8 cellular contexts compared by ENCODE assay signal in genomic region chr5:1110930-1111726, GRCh38. TPM values are rescaled to one million over a fixed set of nuclear protein-coding genes. Genes with fewer than 3 reads are reported as not detected.
DNase-seq lines count a peak whose midpoint lies in the region; ATAC-seq, FAIRE-seq and TF ChIP-seq lines count a peak whose summit lies in the region.

No MANE protein-coding gene starts in this region.

- H4K20me1 ChIP-seq in K562 (replicated peaks; ENCODE audit: control insufficient read depth, insufficient read depth, low read length) = peaks cover 10% of the 10 kb centered on the region

- peak overlapping the region; percentile 93 to 97 for H3K4me3 Mint-ChIP-seq in stimulated activated naive B cell treated with anti-CD40 and anti-IgM and Interleukin-4, amounts not matched to agents 10 μg/mL and 1 μg/mL and 100 μg/mL, for 72 hours

- intact Hi-C loops in K562 (cut with micrococcal nuclease) = no loop called here

- H3K9ac ChIP-seq in ES-I3 (ENCODE audit: low read depth, low read length) = peak overlapping the region; percentile 73
- H3K9ac ChIP-seq in K562 (ENCODE audit: insufficient read depth in 1 of 2, low read depth in 2 of 2, low read length in 2 of 2) = peak overlapping the region; percentile 37 to 88; a peak in 3 of 4 replicates

- ATAC-seq in GM21619 (IDR thresholded peaks at IDR 0.05; ENCODE audit: unreplicated experiment) (peak; percentile 26), K562 (peak; percentile 10)
- ATAC-seq in stimulated activated naive B cell treated with anti-CD40 and anti-IgM and Interleukin-4, amounts not matched to agents 10 μg/mL and 1 μg/mL and 100 μg/mL, for 72 hours (replicated peaks) = peak; percentile 19 to 24

- 17% methylated on average over 42 of the region's 54 CpGs for WGBS in K562 (ENCODE audit: insufficient coverage, low coverage, missing lambda C conversion rate)

- no TSS peak for BruUV-seq in K562 (replicated peaks; lab: Mats Ljungman, UMichigan)

- in situ Hi-C loops in K562 (cut with MboI) = no loop called here

- H3K9me3 ChIP-seq in ES-I3 (ENCODE audit: control insufficient read depth, insufficient read depth, low read length) = no peaks in the 10 kb centered on the region
- no peaks in the 10 kb centered on the region for H3K9me3 ChIP-seq in K562 (replicated peaks; ENCODE audit: control insufficient read depth, insufficient read depth, low read depth, low read length)

- FAIRE-seq in K562 (lab: Jason Lieb, UNC) = no peak

- peak overlapping the region; percentile 93 for H3K27ac Mint-ChIP-seq in stimulated activated naive B cell treated with anti-CD40 and anti-IgM and Interleukin-4, amounts not matched to agents 10 μg/mL and 1 μg/mL and 100 μg/mL, for 72 hours

- 0 out of 2 replicates have a peak overlapping the region, but pooled peaks have one; percentile 66 for H2AFZ ChIP-seq in K562 (ENCODE audit: low read depth, low read length)

- H3K9me1 ChIP-seq in K562 (ENCODE audit: control insufficient read depth, insufficient read depth, low read length) = no peaks in the 10 kb centered on the region

- H3K36me3 ChIP-seq in ES-I3 (ENCODE audit: insufficient read depth, low read length) (no peaks in the 10 kb centered on the region), K562 (ENCODE audit: control insufficient read depth, insufficient read depth, low read length) (no peaks in the 10 kb centered on the region)

- H3K4me2 ChIP-seq in K562 (ENCODE audit: insufficient read depth, low read length) = peak overlapping the region; percentile 40

- peaks cover 36 to 63% of the 10 kb centered on the region in 2 donors for H3K4me1 Mint-ChIP-seq in stimulated activated naive B cell treated with anti-CD40 and anti-IgM and Interleukin-4, amounts not matched to agents 10 μg/mL and 1 μg/mL and 100 μg/mL, for 72 hours

- no peak for TF ChIP-seq EP300 in K562 (IDR thresholded peaks at IDR 0.05; ENCODE audit: low read length)

- H3K9me3 Mint-ChIP-seq in stimulated activated naive B cell treated with anti-CD40 and anti-IgM and Interleukin-4, amounts not matched to agents 10 μg/mL and 1 μg/mL and 100 μg/mL, for 72 hours = no peaks in the 10 kb centered on the region

- peak overlapping the region; percentile 34 for H3K4me3 ChIP-seq in K562

- POLR2A ChIA-PET in K562 (lab: Yijun Ruan, JAX) = no interaction called here

- no peak overlapping the region for H3K27ac ChIP-seq in K562 (ENCODE audit: extremely low read depth, low read depth, low read length)

- peaks cover 0 to 6% of the 10 kb centered on the region in 2 donors for H3K27me3 Mint-ChIP-seq in stimulated activated naive B cell treated with anti-CD40 and anti-IgM and Interleukin-4, amounts not matched to agents 10 μg/mL and 1 μg/mL and 100 μg/mL, for 72 hours

- TF ChIP-seq RAD21 in K562 (CRISPR knock-in tag; conservative IDR thresholded peaks at IDR 0.05 in 1 of 2, IDR thresholded peaks at IDR 0.05 in 1 of 2) = no peak

- CTCF ChIA-PET in K562 (lab: Yijun Ruan, JAX; ENCODE audit: low intra/inter-chr PET ratio) = no interaction called here

- H3K36me3 Mint-ChIP-seq in stimulated activated naive B cell treated with anti-CD40 and anti-IgM and Interleukin-4, amounts not matched to agents 10 μg/mL and 1 μg/mL and 100 μg/mL, for 72 hours = peaks cover 4 to 6% of the 10 kb centered on the region in 2 donors

- peaks cover 16% of the 10 kb centered on the region for H3K4me1 ChIP-seq in ES-I3 (ENCODE audit: insufficient read depth, low read length)
- H3K4me1 ChIP-seq in K562 (replicated peaks in 1 of 2; ENCODE audit: control insufficient read depth in 2 of 2, insufficient read depth in 2 of 2, low read length in 2 of 2) = peaks cover 12 to 81% of the 10 kb centered on the region in 2 experiments; a peak in 4 of 5 replicates

- peaks cover 3 to 46% of the 10 kb centered on the region in 2 experiments; a peak in 3 of 5 replicates for H3K27me3 ChIP-seq in K562 (ENCODE audit: control insufficient read depth in 2 of 2, insufficient read depth in 2 of 2, low read length in 2 of 2)

- TF ChIP-seq CTCF in K562 (IDR thresholded peaks at IDR 0.05 in 2 of 3, conservative IDR thresholded peaks at IDR 0.05 in 1 of 3; ENCODE audit: insufficient read depth in 2 of 3, low read depth in 1 of 3, low read length in 3 of 3) = no peak

- no peak for TF ChIP-seq POLR2A in K562 (conservative IDR thresholded peaks at IDR 0.05)

- DNase-seq in NCI-H146 treated with DMSO at 0.1 percent for 48 hours (lab: John Stamatoyannopoulos, UW; ENCODE audit: unreplicated experiment) (peak; percentile 5), K562 (ENCODE audit: extremely low read depth in 1 of 4, low spot score in 3 of 4) (peak in 3 of 4 experiments; percentile 42 to 73 (median 71)), iPS-NIHi7 (ENCODE audit: extremely low spot score) (peak; percentile 71), NOMO-1 treated with dmso at 0.1 percent for 144 hours (lab: John Stamatoyannopoulos, UW; ENCODE audit: unreplicated experiment) (no peak), OCI-M2 (lab: John Stamatoyannopoulos, UW; ENCODE audit: unreplicated experiment) (no peak)
- no peak for DNase-seq in stimulated activated naive B cell treated with anti-CD40 and anti-IgM and Interleukin-4, amounts not matched to agents 10 μg/mL and 1 μg/mL and 100 μg/mL, for 72 hours

- H3K79me2 ChIP-seq in K562 (ENCODE audit: control insufficient read depth, insufficient read depth, low read length) = no peaks in the 10 kb centered on the region

TF ChIP-seq in K562, 482 proteins besides CTCF, POLR2A, EP300 and RAD21 (continues in another document):
- no peak for TF ChIP-seq ZC3H8 (IDR thresholded peaks at IDR 0.05)
- no peak for TF ChIP-seq SPI1 (IDR thresholded peaks at IDR 0.05; ENCODE audit: borderline replicate concordance, low read depth, low read length)
- TF ChIP-seq NFYB (IDR thresholded peaks at IDR 0.05; ENCODE audit: extremely low read depth, insufficient read length) = no peak
- no peak for TF ChIP-seq PTRF (tag; IDR thresholded peaks at IDR 0.05)
- TF ChIP-seq TFAP4 (CRISPR knock-in tag; IDR thresholded peaks at IDR 0.05; ENCODE audit: borderline replicate concordance) = peak; percentile 35; the same call in 1 of the 2 replicates
- TF ChIP-seq KAT7 (CRISPR knock-in tag; IDR thresholded peaks at IDR 0.05; ENCODE audit: borderline replicate concordance) = peak; percentile 60
- TF ChIP-seq MECOM (CRISPR knock-in tag; IDR thresholded peaks at IDR 0.05) = no peak
- peak; percentile 32 for TF ChIP-seq KDM5B (IDR thresholded peaks at IDR 0.05; ENCODE audit: insufficient replicate concordance, low read depth, low read length)
- no peak for TF ChIP-seq ERF (CRISPR knock-in tag; IDR thresholded peaks at IDR 0.05)
- TF ChIP-seq SMARCC2 (IDR thresholded peaks at IDR 0.05; ENCODE audit: low read depth) = no peak
- TF ChIP-seq ZBTB1 (CRISPR knock-in tag; IDR thresholded peaks at IDR 0.05; ENCODE audit: borderline replicate concordance, low read depth) = 0 out of 2 replicates have a peak, but pooled peaks have one; percentile 25
- TF ChIP-seq ELF4 (CRISPR knock-in tag; IDR thresholded peaks at IDR 0.05) = 0 out of 2 replicates have a peak, but pooled peaks have one; percentile 25
- TF ChIP-seq GABPA (tag; conservative IDR thresholded peaks at IDR 0.05; ENCODE audit: low read depth) = peak; percentile 30; the same call in 1 of the 2 replicates
- no peak for TF ChIP-seq ATF6 (CRISPR knock-in tag; IDR thresholded peaks at IDR 0.05)
- 0 out of 2 replicates have a peak, but pooled peaks have one; percentile 18 for TF ChIP-seq ETV5 (CRISPR knock-in tag; IDR thresholded peaks at IDR 0.05; ENCODE audit: low read depth)
- TF ChIP-seq ELF1 (tag; IDR thresholded peaks at IDR 0.05) = no peak
- TF ChIP-seq NR2C2 (CRISPR knock-in tag; IDR thresholded peaks at IDR 0.05) = no peak
- TF ChIP-seq NR2C2 (tag; IDR thresholded peaks at IDR 0.05) = peak; percentile 47

RNA-seq across cellular contexts. Expression of gene SLC12A7, which starts 0.7 kb away (rescaled TPM):
- 13.6 and 46.2 TPM in 2 replicates for total RNA-seq in K562 (2011; cell fraction: chromatin; rRNA removed; ENCODE audit: low replicate concordance)
- total RNA-seq in K562 (2011; cell fraction: nucleolus; rRNA removed) = 15.9 and 26.2 TPM in 2 replicates
- total RNA-seq in K562 (2011; cell fraction: nucleoplasm; rRNA removed) = 8.9 and 10.9 TPM in 2 replicates
- total RNA-seq in K562 (2014; rRNA removed) = 1.1 and 1.3 TPM in 2 replicates
- 0.11 and 0.22 TPM in 2 replicates for total RNA-seq in K562 (2014; rRNA removed; fragmentation: Illumina TruSeq; extraction: Trizol)
- total RNA-seq in K562 (2015; rRNA removed; fragmentation: Illumina TruSeq; extraction: Trizol) = 0.51 and 0.53 TPM in 2 replicates
- total RNA-seq in K562 (2021) = 1.8 and 1.9 TPM in 2 replicates
- 3.1 and 15.7 TPM in 2 replicates for polyA plus RNA-seq in K562 (2011; rRNA removed)
- polyA plus RNA-seq in K562 (2011; cell fraction: cytosol; rRNA removed) = 5.3 and 11.3 TPM in 2 replicates
- polyA plus RNA-seq in K562 (2011; cell fraction: nucleus; rRNA removed) = 55.8 and 115 TPM in 2 replicates
- polyA plus RNA-seq in K562 (2012) = 1.2 and 3.8 TPM in 2 replicates
- polyA plus RNA-seq in K562 (2014; fragmentation: Illumina TruSeq; extraction: Trizol) = 0.56 and 0.83 TPM in 2 replicates
- polyA plus RNA-seq in K562 (2014; fragmentation: Nextera tagmentation; extraction: Ambion mirVana) = under 1 TPM; 0.01 to 0.04 TPM
- 0.73 and 1.0 TPM in 2 replicates for polyA plus RNA-seq in K562 (2014; rRNA removed)
- polyA minus RNA-seq in K562 (2011; rRNA and poly(A)+ RNA removed) = 2.5 and 9.1 TPM in 2 replicates
- polyA minus RNA-seq in K562 (2011; cell fraction: cytosol; rRNA and poly(A)+ RNA removed) = 5.9 and 21.7 TPM in 2 replicates
- polyA minus RNA-seq in K562 (2011; cell fraction: nucleus; rRNA and poly(A)+ RNA removed) = 13.1 and 36.8 TPM in 2 replicates

Comparison
In these comparisons a context has a peak if more than half of its experiments do, and no peak if none do; other contexts are left out.
1. DNase-seq: peak in NCI-H146 treated with DMSO at 0.1 percent for 48 hours (single experiment), K562 (3 of 4) and iPS-NIHi7 (single experiment); none in stimulated activated naive B cell treated with anti-CD40 and anti-IgM and Interleukin-4, amounts not matched to agents 10 μg/mL and 1 μg/mL and 100 μg/mL, for 72 hours (single experiment), NOMO-1 treated with dmso at 0.1 percent for 144 hours (single experiment) and OCI-M2 (single experiment).
2. Peak in every context shown above with its lines, with median percentiles within 50 percentile points of each other: ATAC-seq.